21 cellular contexts compared by ENCODE assay signal in genomic region chr22:24865508-24865907, GRCh38. TPM values are rescaled to one million over a fixed set of nuclear protein-coding genes. Genes with fewer than 3 reads are reported as not detected.
DNase-seq lines count a peak whose midpoint lies in the region; ATAC-seq, FAIRE-seq and TF ChIP-seq lines count a peak whose summit lies in the region.
"Had no signal": no experiment of that assay in that cellular context is flagged by ENCODE, and none has a peak within 500 bp of the region (broad histone marks: within the 10 kb centered on the region; RNA-seq: fewer than 3 reads in every experiment).

No MANE protein-coding gene starts in this region.

- no peaks in the 10 kb centered on the region for H3K9me3 ChIP-seq in colonic mucosa
- no peaks in the 10 kb centered on the region for H3K9me3 ChIP-seq in small intestine (ENCODE audit: control insufficient read depth, low read depth)
- H3K9me3 ChIP-seq in BE2C: no peaks in the 10 kb centered on the region
- H3K9me3 ChIP-seq: BLaER1, Caco-2, HAP-1 had no signal

- H3K4me1 ChIP-seq in colonic mucosa (no peaks in the 10 kb centered on the region), small intestine (ENCODE audit: control insufficient read depth in 2 of 2, insufficient read depth in 1 of 2, low read depth in 1 of 2, low read length in 1 of 2) (no peaks in the 10 kb centered on the region), BE2C (no peaks in the 10 kb centered on the region)
- H3K4me1 ChIP-seq: BLaER1, Caco-2, HAP-1 had no signal

- no peak for FAIRE-seq in small intestine (lab: Jason Lieb, UNC)
- FAIRE-seq: GM12878, GM19239 had no signal

- ATAC-seq in left colon: peak; percentile 96
- no peak for ATAC-seq in left ventricle myocardium superior
- ATAC-seq: CD8-positive, alpha-beta T cell; GM12878 had no signal

- H3K27ac ChIP-seq in colonic mucosa: no peak overlapping the region
- H3K27ac ChIP-seq in small intestine (ENCODE audit: low read depth in 1 of 2, low read length in 1 of 2): no peak overlapping the region
- H3K27ac ChIP-seq: BLaER1, C4-2B, GM23248 had no signal

- no peak overlapping the region for H3K9ac ChIP-seq in colonic mucosa (ENCODE audit: low read depth in 2 of 2, low read length in 2 of 2)
- H3K9ac ChIP-seq: BLaER1, GM23248 had no signal

- H3K4me3 ChIP-seq in colonic mucosa (no peak overlapping the region), small intestine (ENCODE audit: low read depth in 1 of 2, low read length in 2 of 2) (no peak overlapping the region), H7 (ENCODE audit: insufficient read depth, low read depth, low read length) (no peak overlapping the region), BE2C (ENCODE audit: low read depth, low read length) (no peak overlapping the region)
- H3K4me3 ChIP-seq: BLaER1, GM12878, GM23248, HAP-1 had no signal

- no peak for TF ChIP-seq CTCF in colonic mucosa (IDR thresholded peaks at IDR 0.05)
- no peak for TF ChIP-seq CTCF in BE2C (IDR thresholded peaks at IDR 0.05; ENCODE audit: low read depth, low read length)

- DNase-seq in colonic mucosa (peak; percentile 62), left colon (peak; percentile 16 to 47), small intestine (peak; percentile 15), H7 (no peak), BE2C (no peak), left ventricle myocardium superior (no peak)
- DNase-seq: Caco-2; CD4-positive, CD25-positive, alpha-beta regulatory T cell; CD8-positive, alpha-beta T cell; DMS153; DND-41; GDM1; GM23248; HFFc6 had no signal

- intact Hi-C loops in colonic mucosa (cut with DNase I): no loop called here
- intact Hi-C loops in left colon (cut with DNase I, micrococcal nuclease): no loop called here
- intact Hi-C loops in left ventricle myocardium superior (cut with micrococcal nuclease): no loop called here

- H3K27me3 ChIP-seq in colonic mucosa (no peaks in the 10 kb centered on the region), small intestine (ENCODE audit: control insufficient read depth in 2 of 2, insufficient read depth in 2 of 2, low read length in 2 of 2) (no peaks in the 10 kb centered on the region), H7 (ENCODE audit: control insufficient read depth, insufficient read depth, low read length) (no peaks in the 10 kb centered on the region), BE2C (no peaks in the 10 kb centered on the region)
- H3K27me3 ChIP-seq: BLaER1 had no signal

- H3K36me3 ChIP-seq in colonic mucosa (no peaks in the 10 kb centered on the region), small intestine (ENCODE audit: control insufficient read depth in 2 of 2, insufficient read depth in 2 of 2, low read length in 2 of 2) (no peaks in the 10 kb centered on the region), H7 (replicated peaks; ENCODE audit: control insufficient read depth, insufficient read depth, low read length) (no peaks in the 10 kb centered on the region), BE2C (no peaks in the 10 kb centered on the region)
- H3K36me3 ChIP-seq: BLaER1, HAP-1 had no signal

- 55 to 76% (median 66%) methylated on average over 4 of the region's 4 CpGs for WGBS in small intestine, 3 donors

RNA-seq across cellular contexts. Expression of gene SGSM1, which starts 59.5 kb away (rescaled TPM):
- total RNA-seq in colonic mucosa (1 to 10 TPM; 3.3 to 3.9 TPM), left colon (1 to 10 TPM; 2.1 to 4.1 TPM), left ventricle myocardium superior (11.6 TPM)
- 1 to 10 TPM in 1 of 3 donors, under 1 TPM in 1, not detected in 1; 0.27 to 2.2 TPM for polyA plus RNA-seq in small intestine
- 1.1 and 2.3 TPM in 2 replicates for total RNA-seq in H7 (2014; rRNA removed; shearing (Covaris generic))
- 3.9 TPM for polyA plus RNA-seq in BE2C (2012; ENCODE audit: insufficient read depth, insufficient read length, low read depth)
- total RNA-seq: A172, A673, GM12878, GM23248, HFFc6 had no signal
- polyA plus RNA-seq: GM12878, GM23248 had no signal

Comparison
In these comparisons a context has a peak if more than half of its experiments do, and no peak if none do; other contexts are left out.
1. DNase-seq: peak in colonic mucosa (single experiment), left colon (2 of 2) and small intestine (single experiment); none in H7 (single experiment), BE2C (single experiment) and left ventricle myocardium superior (single experiment).